In genomic region chr19:57499680-57500395, GRCh38 we compare ENCODE assay signal across 8 cellular contexts. TPM values are rescaled to one million over a fixed set of nuclear protein-coding genes. Genes with fewer than 3 reads are reported as not detected.
DNase-seq lines count a peak whose midpoint lies in the region; ATAC-seq and TF ChIP-seq lines count a peak whose summit lies in the region.
"Not testable (repeated sequence)": the region's sequence is repeated elsewhere in the genome, so short reads cannot be mapped to it uniquely, and the experiment has no call there.

Gene ZNF773, plus strand, starts transcription at chr19:57499938. Its CDS starts 143 bp downstream, at chr19:57500081.

- intact Hi-C loops in Calu3 (cut with micrococcal nuclease; ENCODE audit: unreplicated experiment) = not testable (repeated sequence)

- H3K9ac ChIP-seq in HUES64 (ENCODE audit: low read depth, low read length) (peak within 1 kb of the TSS; percentile 88), OCI-LY3 (ENCODE audit: low read length) (peak within 1 kb of the TSS; percentile 78)

- not testable (repeated sequence) for H3K27me3 ChIP-seq in HUES64 (ENCODE audit: insufficient read depth, low read length); OCI-LY3 (ENCODE audit: low read depth, low read length)

- H3K27ac ChIP-seq in HUES64 (ENCODE audit: low read depth, low read length) (peak within 1 kb of the TSS; percentile 52; the same call in 1 of the 2 replicates), OCI-LY3 (ENCODE audit: low read length) (peak within 1 kb of the TSS; percentile 29; the same call in 1 of the 2 replicates)

- not testable (repeated sequence) for H3K27me3 Mint-ChIP-seq in Calu3 (ENCODE audit: unreplicated experiment)

- peak; percentile 97 for DNase-seq in Calu3
- peak; percentile 93 for DNase-seq in activated T-cell treated with anti-CD3 and anti-CD28 coated beads for 1 hour (ENCODE audit: low read depth)
- DNase-seq in epithelial cell of proximal tubule (ENCODE audit: low read depth) = peak; percentile 67
- DNase-seq in mucosa of gallbladder (ENCODE audit: low spot score) = peak; percentile 97
- peak; percentile 93 for DNase-seq in stimulated activated CD8-positive, alpha-beta memory T cell treated with anti-CD3 and anti-CD28 coated beads, Interleukin-4, amount 100 ng/mL, for 1 hour (ENCODE audit: low read depth in 2 of 2, low spot score in 1 of 2)

- H3K4me3 Mint-ChIP-seq in Calu3 (ENCODE audit: low read depth, unreplicated experiment) = peak within 1 kb of the TSS; percentile 58

- peaks cover 26% of the 10 kb centered on the region for H3K36me3 Mint-ChIP-seq in Calu3 (ENCODE audit: insufficient read depth, unreplicated experiment)

- peak within 1 kb of the TSS; percentile 80 for H3K4me3 ChIP-seq in HUES64 (ENCODE audit: low read length)
- H3K4me3 ChIP-seq in OCI-LY3 (ENCODE audit: low read length) = peak within 1 kb of the TSS; percentile 80
- peak within 1 kb of the TSS; percentile 75 for H3K4me3 ChIP-seq in epithelial cell of proximal tubule (ENCODE audit: low read depth, low read length)

- H3K9me3 Mint-ChIP-seq in Calu3 (ENCODE audit: low read depth, unreplicated experiment) = peaks cover 27% of the 10 kb centered on the region

- peak within 1 kb of the TSS; percentile 80 for H3K4me2 ChIP-seq in OCI-LY3 (ENCODE audit: low read length)

- not testable (repeated sequence) for H2AFZ ChIP-seq in OCI-LY3 (ENCODE audit: low read depth, low read length)

- H3K4me1 ChIP-seq in HUES64 (ENCODE audit: insufficient read depth, low read length); OCI-LY3 (ENCODE audit: low read length): not testable (repeated sequence)

- BruUV-seq in Calu3 (replicated peaks; lab: Mats Ljungman, UMichigan) = not testable (repeated sequence)

- H3K27ac Mint-ChIP-seq in Calu3 (ENCODE audit: unreplicated experiment) = peak within 1 kb of the TSS; percentile 50

- not testable (repeated sequence) for H3K9me3 ChIP-seq in HUES64 (ENCODE audit: insufficient read depth, low read depth, low read length); OCI-LY3 (ENCODE audit: insufficient read depth, low read length)

- ATAC-seq in GM21447 (IDR thresholded peaks at IDR 0.05; ENCODE audit: unreplicated experiment) = peak; percentile 99

- not testable (repeated sequence) for H4K20me1 ChIP-seq in OCI-LY3 (ENCODE audit: insufficient read depth, low read length)

- TF ChIP-seq CTCF in Calu3 (IDR thresholded peaks at IDR 0.05; ENCODE audit: unreplicated experiment); OCI-LY3 (IDR thresholded peaks at IDR 0.05; ENCODE audit: low read depth, low read length); epithelial cell of proximal tubule (conservative IDR thresholded peaks at IDR 0.05; ENCODE audit: low read depth, low read length): not testable (repeated sequence)

- WGBS in HUES64 = 1% methylated on average over 57 of the region's 69 CpGs

- H3K79me2 ChIP-seq in OCI-LY3 (ENCODE audit: low read length) = peaks cover 33% of the 10 kb centered on the region

- CTCF ChIA-PET in Calu3 (lab: Charles Lee) = not testable (repeated sequence)

- H3K4me1 Mint-ChIP-seq in Calu3 (ENCODE audit: low read depth, unreplicated experiment) = peaks cover 18% of the 10 kb centered on the region

- H3K36me3 ChIP-seq in HUES64 (ENCODE audit: insufficient read depth, low read length) = not testable (repeated sequence)
- H3K36me3 ChIP-seq in OCI-LY3 (replicated peaks; ENCODE audit: low read depth, low read length) = peaks cover 40% of the 10 kb centered on the region

RNA-seq across cellular contexts. Expression of gene ZNF773, which starts in this region (rescaled TPM):
- total RNA-seq in Calu3 (2022) = 13.4 and 17.2 TPM in 2 replicates
- polyA plus RNA-seq in HUES64 (2013, experiment 1 of 2) = 4.6 TPM
- polyA plus RNA-seq in HUES64 (2013, experiment 2 of 2) = 5.4 TPM
- 4.6 and 5.4 TPM in 2 replicates for total RNA-seq in epithelial cell of proximal tubule
- total RNA-seq in mucosa of gallbladder = 9.9 TPM

Comparison
In these comparisons a context has a peak if more than half of its experiments do, and no peak if none do; other contexts are left out.
1. Peak in every context shown above with its lines: DNase-seq, ATAC-seq, H3K4me3 ChIP-seq and H3K27ac ChIP-seq.